ENCODE assay signal across 12 cellular contexts in the genomic region with DNA sequence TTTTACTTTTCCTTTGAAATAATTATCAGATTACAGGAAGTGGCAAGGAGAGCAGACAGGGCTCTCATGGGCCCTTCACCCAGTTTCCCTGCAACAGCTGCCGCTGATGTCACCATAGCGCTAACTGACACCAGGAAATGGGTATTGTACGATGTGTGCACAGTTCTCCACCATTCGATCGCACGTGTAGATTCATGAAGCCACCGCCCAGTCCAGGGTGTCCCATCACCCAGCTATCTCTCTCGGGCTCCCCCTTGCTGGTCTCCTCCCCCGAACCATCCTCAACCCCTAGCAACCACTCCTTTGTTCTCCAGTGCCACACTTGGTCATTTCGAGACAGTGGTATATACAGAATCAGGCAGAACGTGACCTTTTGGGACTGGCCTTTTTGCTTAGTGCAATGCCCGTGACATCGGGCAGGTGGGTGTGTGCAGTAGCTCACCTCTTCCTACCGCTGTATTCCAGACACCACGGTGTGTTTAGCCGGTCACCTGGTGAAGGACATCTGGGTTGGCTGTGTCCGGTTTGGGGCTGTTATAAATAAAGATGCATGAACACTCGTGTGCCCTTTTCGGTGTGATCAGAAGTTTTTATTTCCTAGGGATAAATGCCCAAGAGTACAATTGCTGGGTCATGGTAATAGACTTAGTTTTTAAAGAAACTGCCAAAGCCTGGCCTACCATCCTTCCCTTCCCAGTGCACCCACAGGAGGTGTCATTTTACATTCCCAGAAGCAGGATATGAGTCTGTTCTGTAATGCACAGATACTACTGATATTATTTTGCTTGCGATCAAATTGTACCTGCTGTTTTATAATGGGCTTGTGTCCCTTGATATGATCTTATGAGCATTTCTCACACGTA.
DNase-seq lines count a peak whose midpoint lies in the region; ATAC-seq and TF ChIP-seq lines count a peak whose summit lies in the region.
"Had no signal": no experiment of that assay in that cellular context is flagged by ENCODE, and none has a peak within 500 bp of the region (broad histone marks: within the 10 kb centered on the region; RNA-seq: fewer than 3 reads in every experiment).

No MANE protein-coding gene starts in this region.

- H3K36me3 ChIP-seq in prostate gland, result no peaks in the 10 kb centered on the region
- H3K36me3 ChIP-seq in gastrocnemius medialis, result no peaks in the 10 kb centered on the region
- H3K36me3 ChIP-seq: brain microvascular endothelial cell had no signal

- H3K27ac Mint-ChIP-seq in activated B cell treated with CpG ODN at 0.5 μM for 24 hours, result peak overlapping the region; percentile 28
- H3K27ac Mint-ChIP-seq: nephron had no signal

- H3K27me3 ChIP-seq in prostate gland (replicated peaks; ENCODE audit: insufficient read depth) (no peaks in the 10 kb centered on the region), gastrocnemius medialis (peaks cover 0 to 2% (median 0%) of the 10 kb centered on the region in 3 donors)
- H3K27me3 ChIP-seq: brain microvascular endothelial cell had no signal

- intact Hi-C loops in activated B cell treated with CpG ODN at 0.5 μM for 24 hours (cut with micrococcal nuclease) (no loop called here), prostate gland (cut with DNase I) (no loop called here), gastrocnemius medialis (cut with DNase I; ENCODE audit: low total_unique reads) (no loop called here)

- ATAC-seq in activated B cell treated with CpG ODN at 0.5 μM for 24 hours (ENCODE audit: low read depth), result peak; percentile 18
- ATAC-seq in gastrocnemius medialis, result no peak

- peak; percentile 2 for DNase-seq in NCI-H1105 treated with DMSO at 0.1 percent for 48 hours (lab: John Stamatoyannopoulos, UW)
- DNase-seq in NCI-H1105 (lab: John Stamatoyannopoulos, UW), result no peak
- DNase-seq in NCI-H2029 (lab: John Stamatoyannopoulos, UW), result peak; percentile 99
- no peak for DNase-seq in activated B cell treated with CpG ODN at 0.5 μM for 24 hours
- no peak for DNase-seq in prostate gland (ENCODE audit: low spot score)
- DNase-seq in kidney tubule cell (ENCODE audit: low spot score), result no peak
- no peak for DNase-seq in gastrocnemius medialis
- no peak for DNase-seq in anterior cingulate cortex (lab: John Stamatoyannopoulos, UW)
- DNase-seq: activated CD4-positive, alpha-beta T cell treated with anti-CD3 and anti-CD28 coated beads for 1 hour; NCI-H446 had no signal

- TF ChIP-seq POLR2A in prostate gland (IDR thresholded peaks at IDR 0.05) (no peak), gastrocnemius medialis (IDR thresholded peaks at IDR 0.05) (no peak)

- H3K9me3 ChIP-seq in prostate gland (no peaks in the 10 kb centered on the region), gastrocnemius medialis (no peaks in the 10 kb centered on the region)

- H3K27me3 Mint-ChIP-seq in activated B cell treated with CpG ODN at 0.5 μM for 24 hours, result peaks cover 6% of the 10 kb centered on the region

- H3K4me1 ChIP-seq in prostate gland (replicated peaks), result no peaks in the 10 kb centered on the region
- no peaks in the 10 kb centered on the region for H3K4me1 ChIP-seq in gastrocnemius medialis

- H3K4me3 ChIP-seq in prostate gland (no peak overlapping the region), gastrocnemius medialis (no peak overlapping the region)

- in situ Hi-C loops in gastrocnemius medialis (cut with MboI; ENCODE audit: low sequenced_read_pairs in 4 of 4), result no loop called here

- peaks cover 13% of the 10 kb centered on the region for H3K4me1 Mint-ChIP-seq in activated B cell treated with CpG ODN at 0.5 μM for 24 hours

- WGBS in prostate gland, result 81% methylated on average over 21 of the region's 21 CpGs

- no peak overlapping the region for H3K4me3 Mint-ChIP-seq in activated B cell treated with CpG ODN at 0.5 μM for 24 hours
- H3K4me3 Mint-ChIP-seq: nephron had no signal

- peaks cover 2% of the 10 kb centered on the region for H3K9me3 Mint-ChIP-seq in activated B cell treated with CpG ODN at 0.5 μM for 24 hours

- CTCF ChIA-PET in activated B cell treated with CpG ODN at 0.5 μM for 24 hours (lab: Charles Lee), result no interaction called here

- H3K36me3 Mint-ChIP-seq in activated B cell treated with CpG ODN at 0.5 μM for 24 hours (ENCODE audit: low read depth), result no peaks in the 10 kb centered on the region

- POLR2A ChIA-PET in activated B cell treated with CpG ODN at 0.5 μM for 24 hours (lab: Charles Lee), result no interaction called here

- no peak for TF ChIP-seq CTCF in activated B cell treated with CpG ODN at 0.5 μM for 24 hours (IDR thresholded peaks at IDR 0.05)
- TF ChIP-seq CTCF in prostate gland (IDR thresholded peaks at IDR 0.05), result no peak
- TF ChIP-seq CTCF in gastrocnemius medialis (IDR thresholded peaks at IDR 0.05 in 4 of 5, conservative IDR thresholded peaks at IDR 0.05 in 1 of 5), result no peak

- H3K27ac ChIP-seq in prostate gland, result peak overlapping the region; percentile 25 to 68
- no peak overlapping the region for H3K27ac ChIP-seq in gastrocnemius medialis
- H3K27ac ChIP-seq: brain microvascular endothelial cell had no signal

Comparison
In these comparisons a context has a peak if more than half of its experiments do, and no peak if none do; other contexts are left out.
1. DNase-seq: peak in NCI-H1105 treated with DMSO at 0.1 percent for 48 hours (single experiment) and NCI-H2029 (single experiment); none in NCI-H1105 (single experiment), activated B cell treated with CpG ODN at 0.5 μM for 24 hours (single experiment), prostate gland (single experiment), kidney tubule cell (single experiment), gastrocnemius medialis (0 of 2) and anterior cingulate cortex (0 of 58).
2. H3K27ac ChIP-seq: peak in prostate gland (2 of 2); none in gastrocnemius medialis (0 of 4).